18 cellular contexts compared by ENCODE assay signal in genomic region chrX:15358533-15358932, GRCh38. TPM values are rescaled to one million over a fixed set of nuclear protein-coding genes. Genes with fewer than 3 reads are reported as not detected.
DNase-seq lines count a peak whose midpoint lies in the region; ATAC-seq and TF ChIP-seq lines count a peak whose summit lies in the region.
"Had no signal": no experiment of that assay in that cellular context is flagged by ENCODE, and none has a peak within 500 bp of the region (broad histone marks: within the 10 kb centered on the region; RNA-seq: fewer than 3 reads in every experiment).

No MANE protein-coding gene starts in this region.

- H3K27ac ChIP-seq in PC-9, result no peak overlapping the region
- H3K27ac ChIP-seq: A549, C4-2B had no signal

- POLR2A ChIA-PET in PC-9 (lab: Charles Lee; ENCODE audit: unreplicated experiment), result no interaction called here

- H3K79me2 ChIP-seq in PC-9 (ENCODE audit: low read depth), result no peaks in the 10 kb centered on the region

- H3K9me3 ChIP-seq in PC-9 (ENCODE audit: insufficient read depth, low read depth), result no peaks in the 10 kb centered on the region
- H3K9me3 ChIP-seq: A549, BE2C had no signal

- no peak for TF ChIP-seq CTCF in PC-9 (conservative IDR thresholded peaks at IDR 0.05)

- no peaks in the 10 kb centered on the region for H3K4me1 ChIP-seq in PC-9 (replicated peaks; ENCODE audit: insufficient read depth)
- H3K4me1 ChIP-seq: A549, BE2C had no signal

- H3K9me2 ChIP-seq in PC-9 (ENCODE audit: insufficient read depth), result no peaks in the 10 kb centered on the region

- no peaks in the 10 kb centered on the region for H3K36me3 ChIP-seq in PC-9 (ENCODE audit: low read depth)
- H3K36me3 ChIP-seq: BE2C had no signal

- BruUV-seq in PC-9 (replicated peaks; lab: Mats Ljungman, UMichigan), result no TSS peak

- DNase-seq in NCI-H526 treated with DMSO at 0.1 percent for 48 hours (lab: John Stamatoyannopoulos, UW) (peak; percentile 15), PC-9 (no peak), left colon (no peak), DMS153 (lab: John Stamatoyannopoulos, UW) (no peak)
- DNase-seq: BE2C; CD4-positive, alpha-beta memory T cell; DND-41; GF-D8; HCEC 1CT; HFFc6; KG1 had no signal

- CTCF ChIA-PET in PC-9 (lab: Charles Lee), result no interaction called here

- no peaks in the 10 kb centered on the region for H3F3A ChIP-seq in PC-9 (ENCODE audit: insufficient read depth, low read depth)

- H3K27me3 ChIP-seq in PC-9 (ENCODE audit: insufficient read depth, low read depth), result no peaks in the 10 kb centered on the region
- H3K27me3 ChIP-seq: BE2C had no signal

- H4K20me1 ChIP-seq in PC-9 (ENCODE audit: insufficient read depth), result no peaks in the 10 kb centered on the region

- ATAC-seq in GM18502 (IDR thresholded peaks at IDR 0.05; ENCODE audit: poor library complexity, unreplicated experiment) (peak; percentile 63), HG02885 (IDR thresholded peaks at IDR 0.05; ENCODE audit: poor library complexity, unreplicated experiment) (peak; percentile 70), GM21723 (IDR thresholded peaks at IDR 0.05; ENCODE audit: unreplicated experiment) (no peak), left colon (no peak)
- ATAC-seq: A549 had no signal

- no peak overlapping the region for H3K4me3 ChIP-seq in PC-9
- H3K4me3 ChIP-seq: A549 had no signal

- no peak overlapping the region for H2AFZ ChIP-seq in PC-9

- intact Hi-C loops in PC-9 (cut with micrococcal nuclease; ENCODE audit: unreplicated experiment) (no loop called here), left colon (cut with DNase I, micrococcal nuclease) (no loop called here)

- H3K4me2 ChIP-seq in PC-9, result no peak overlapping the region
- H3K4me2 ChIP-seq: A549 had no signal

RNA-seq across cellular contexts. Expression of gene PIGA, which starts 23.2 kb away (rescaled TPM):
- 9.0 and 15.3 TPM in 2 replicates for total RNA-seq in PC-9 (2021)
- total RNA-seq in left colon, result 10 to 100 TPM; 12.3 to 14.9 TPM

RNA-seq across cellular contexts. Expression of gene VEGFD, which starts 25.7 kb away (rescaled TPM):
- 1.3 and 2.5 TPM in 2 replicates for total RNA-seq in PC-9 (2021)
- total RNA-seq in left colon, result 1 to 10 TPM; 1.1 to 3.9 TPM
- total RNA-seq: H1, HFFc6, HT1080 had no signal

RNA-seq across cellular contexts. Expression of gene ASB11, which starts 43.1 kb away (rescaled TPM):
- total RNA-seq in PC-9 (2021), result not detected in 2 replicates
- under 1 TPM; 0.12 to 0.17 TPM for total RNA-seq in left colon
- total RNA-seq: CD4-positive, alpha-beta memory T cell; H1; HFFc6; HT1080 had no signal

Comparison
In these comparisons a context has a peak if more than half of its experiments do, and no peak if none do; other contexts are left out.
1. ATAC-seq: peak in GM18502 (single experiment) and HG02885 (single experiment); none in GM21723 (single experiment) and left colon (single experiment).